In genomic region chr1:84899969-84900368, GRCh38 we compare ENCODE assay signal across 23 cellular contexts. TPM values are rescaled to one million over a fixed set of nuclear protein-coding genes. Genes with fewer than 3 reads are reported as not detected.
"Had no signal": no experiment of that assay in that cellular context is flagged by ENCODE, and none has a peak within 500 bp of the region (broad histone marks: within the 10 kb centered on the region; RNA-seq: fewer than 3 reads in every experiment).

No MANE protein-coding gene starts in this region.

- H3K4me1 Mint-ChIP-seq: naive thymus-derived CD8-positive, alpha-beta T cell; stimulated activated naive B cell treated with anti-CD40 and anti-IgM and Interleukin-4, amounts not matched to agents 10 μg/mL and 1 μg/mL and 100 μg/mL, for 72 hours had no signal

- DNase-seq: effector memory CD4-positive, alpha-beta T cell; glutamatergic neuron; islet precursor cell; mammary epithelial cell; mucosa of descending colon; naive thymus-derived CD8-positive, alpha-beta T cell; posterior cingulate gyrus; spleen; stimulated activated CD4-positive, alpha-beta T cell treated with anti-CD3 and anti-CD28 coated beads, Interleukin-15, amount 100 ng/mL, for 24 hours; stimulated activated CD4-positive, alpha-beta T cell treated with anti-CD3 and anti-CD28 coated beads, Interleukin-1b, Interleukin-23, amount 100 ng/mL, for 48 hours; stimulated activated CD4-positive, alpha-beta T cell treated with anti-CD3 and anti-CD28 coated beads, Interleukin-4, amount 100 ng/mL, for 4 hours; stimulated activated naive B cell treated with anti-CD40 and anti-IgM and Interleukin-4, amounts not matched to agents 10 μg/mL and 1 μg/mL and 100 μg/mL, for 72 hours; stimulated activated naive CD8-positive, alpha-beta T cell treated with anti-CD3 and anti-CD28 coated beads, Interleukin-15, amount 100 ng/mL, for 72 hours; testis had no signal

- H3K27me3 ChIP-seq: testis had no signal

- H3K36me3 ChIP-seq: esophagus muscularis mucosa, gastroesophageal sphincter, neutrophil, spleen, tibial nerve had no signal

- H3K9me3 ChIP-seq: esophagus muscularis mucosa, mucosa of descending colon, neutrophil, testis had no signal

- H3K27ac ChIP-seq: epithelial cell of prostate, esophagus muscularis mucosa, gastroesophageal sphincter, neutrophil, spleen, testis, tibial nerve had no signal

- H3K4me1 ChIP-seq: esophagus muscularis mucosa, gastroesophageal sphincter, spleen, testis, tibial nerve had no signal

- ATAC-seq: gastroesophageal sphincter; left lobe of liver; mucosa of descending colon; naive thymus-derived CD8-positive, alpha-beta T cell; sciatic nerve; stimulated activated naive B cell treated with anti-CD40 and anti-IgM and Interleukin-4, amounts not matched to agents 10 μg/mL and 1 μg/mL and 100 μg/mL, for 72 hours; stimulated activated naive CD8-positive, alpha-beta T cell treated with anti-CD3 and anti-CD28 coated beads, Interleukin-15, amount 100 ng/mL, for 72 hours had no signal

- H3K4me3 ChIP-seq: esophagus muscularis mucosa, gastroesophageal sphincter, mucosa of descending colon, spleen, testis, tibial nerve had no signal

- H3K27ac Mint-ChIP-seq: naive thymus-derived CD8-positive, alpha-beta T cell; stimulated activated naive B cell treated with anti-CD40 and anti-IgM and Interleukin-4, amounts not matched to agents 10 μg/mL and 1 μg/mL and 100 μg/mL, for 72 hours; stimulated activated naive CD8-positive, alpha-beta T cell treated with anti-CD3 and anti-CD28 coated beads, Interleukin-15, amount 100 ng/mL, for 72 hours had no signal

- H3K4me3 Mint-ChIP-seq: naive thymus-derived CD8-positive, alpha-beta T cell; stimulated activated naive B cell treated with anti-CD40 and anti-IgM and Interleukin-4, amounts not matched to agents 10 μg/mL and 1 μg/mL and 100 μg/mL, for 72 hours; stimulated activated naive CD8-positive, alpha-beta T cell treated with anti-CD3 and anti-CD28 coated beads, Interleukin-15, amount 100 ng/mL, for 72 hours had no signal

RNA-seq across cellular contexts. Expression of gene LPAR3, which starts 7.0 kb away (rescaled TPM):
- total RNA-seq: osteoblast, pulmonary artery endothelial cell had no signal
